1 cellular context compared by ENCODE assay signal in genomic region chr11:1448166-1448825, GRCh38.
TF ChIP-seq lines count a peak whose summit lies in the region.

No MANE protein-coding gene starts in this region.

TF ChIP-seq in K562, 482 proteins besides CTCF, POLR2A, EP300 and RAD21:
- TF ChIP-seq MXI1 (IDR thresholded peaks at IDR 0.05; ENCODE audit: low read depth, low read length) (no peak), ZKSCAN3 (CRISPR knock-in tag; IDR thresholded peaks at IDR 0.05) (no peak), L3MBTL2 (IDR thresholded peaks at IDR 0.05) (0 out of 2 replicates have a peak, but pooled peaks have one; percentile 22), STAG1 (CRISPR knock-in tag; IDR thresholded peaks at IDR 0.05; ENCODE audit: borderline replicate concordance) (peak; percentile 48; the same call in 1 of the 2 replicates), MLX (CRISPR knock-in tag; conservative IDR thresholded peaks at IDR 0.05) (no peak), BHLHE40 (IDR thresholded peaks at IDR 0.05; ENCODE audit: low read length) (peak; percentile 32; the same call in 1 of the 2 replicates), ZNF518B (CRISPR knock-in tag; IDR thresholded peaks at IDR 0.05) (no peak), ZFX (CRISPR knock-in tag; IDR thresholded peaks at IDR 0.05) (0 out of 2 replicates have a peak, but pooled peaks have one; percentile 30), RBBP5 (IDR thresholded peaks at IDR 0.05; ENCODE audit: borderline replicate concordance, insufficient read depth, low read length, poor library complexity, severe bottlenecking) (no peak), ZNF277 (CRISPR knock-in tag; IDR thresholded peaks at IDR 0.05; ENCODE audit: borderline replicate concordance) (no peak), ZNF143 (CRISPR knock-in tag; IDR thresholded peaks at IDR 0.05) (no peak)
